In the genomic region with DNA sequence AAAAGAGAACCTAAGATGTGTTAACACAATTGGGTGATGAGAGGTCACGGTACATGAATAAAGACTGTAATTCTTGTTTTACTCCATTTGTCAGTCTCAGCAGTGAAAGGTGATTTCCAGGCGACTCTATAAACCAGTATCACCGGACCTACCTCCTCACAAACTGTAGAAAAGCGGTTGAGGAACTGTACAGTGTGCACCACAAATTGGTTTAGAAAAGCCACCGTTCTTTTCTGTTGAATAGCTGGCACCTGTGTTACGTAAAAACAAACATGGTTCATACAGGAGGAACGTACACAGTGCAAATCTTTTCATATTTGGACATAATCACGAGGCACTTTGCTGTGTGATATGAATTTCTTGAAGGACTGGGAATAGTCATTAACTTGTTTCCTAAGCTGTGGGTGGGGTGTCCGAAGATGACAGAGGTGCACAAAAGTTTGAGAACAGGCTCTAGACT, we compare ENCODE assay signal across 8 cellular contexts. TPM values are rescaled to one million over a fixed set of nuclear protein-coding genes. Genes with fewer than 3 reads are reported as not detected.
A peak's percentile ranks its signal among the peaks of the same experiment; 100 is the strongest.
DNase-seq lines count a peak whose midpoint lies in the region; ATAC-seq, FAIRE-seq and TF ChIP-seq lines count a peak whose summit lies in the region.

No MANE protein-coding gene starts in this region.

- H2AFZ ChIP-seq in PC-3 (ENCODE audit: low read length) = peak overlapping the region; percentile 99

- H3K9me2 ChIP-seq in PC-3 (replicated peaks; ENCODE audit: low read length) = no peaks in the 10 kb centered on the region

- no peaks in the 10 kb centered on the region for H3F3A ChIP-seq in PC-3 (ENCODE audit: low read length, unreplicated experiment)

- H3K4me3 ChIP-seq in PC-3 (ENCODE audit: low read length) (peak overlapping the region; percentile 86), mucosa of stomach (ENCODE audit: low read length) (peak overlapping the region; percentile 91)
- peak overlapping the region; percentile 76 for H3K4me3 ChIP-seq in effector memory CD4-positive, alpha-beta T cell (ENCODE audit: insufficient read depth, low read depth, low read length, poor library complexity, severe bottlenecking)

- DNase-seq in NCI-H2107 treated with DMSO at 0.1 percent for 48 hours (lab: John Stamatoyannopoulos, UW; ENCODE audit: unreplicated experiment) (peak; percentile 13), NCI-H2107 (lab: John Stamatoyannopoulos, UW) (no peak), PC-3 (peak; percentile 48), T1000 (lab: John Stamatoyannopoulos, UW) (no peak), GM12892 (ENCODE audit: insufficient read length) (no peak)
- DNase-seq in effector memory CD4-positive, alpha-beta T cell = no peak

- H3K9me3 ChIP-seq in PC-3 (ENCODE audit: low read length) (no peaks in the 10 kb centered on the region), mucosa of stomach (ENCODE audit: control insufficient read depth, low read length) (no peaks in the 10 kb centered on the region)
- no peaks in the 10 kb centered on the region for H3K9me3 ChIP-seq in effector memory CD4-positive, alpha-beta T cell (ENCODE audit: control insufficient read depth, low read length)

- POLR2A ChIA-PET in PC-3 (lab: Charles Lee; ENCODE audit: unreplicated experiment) = no interaction called here

- peak; percentile 40 for ATAC-seq in HG02623 (IDR thresholded peaks at IDR 0.05; ENCODE audit: unreplicated experiment)
- peak; percentile 48 for ATAC-seq in PC-3

- H3K4me2 ChIP-seq in PC-3 (ENCODE audit: low read length) = peak overlapping the region; percentile 89

- no peaks in the 10 kb centered on the region for H3K79me2 ChIP-seq in PC-3 (ENCODE audit: low read length)

- TF ChIP-seq CTCF in PC-3 (conservative IDR thresholded peaks at IDR 0.05; ENCODE audit: low read depth, low read length) = no peak

- no peaks in the 10 kb centered on the region for H4K20me1 ChIP-seq in PC-3 (ENCODE audit: low read length)

- TF ChIP-seq POLR2A in GM12892 (IDR thresholded peaks at IDR 0.05; ENCODE audit: low read depth, low read length) = no peak; the same call in 1 of the 2 replicates

- FAIRE-seq in GM12892 (lab: Jason Lieb, UNC) = no peak

- H3K36me3 ChIP-seq in PC-3 (ENCODE audit: low read depth, low read length) (no peaks in the 10 kb centered on the region), mucosa of stomach (ENCODE audit: control insufficient read depth, insufficient read depth, low read length) (no peaks in the 10 kb centered on the region)
- H3K36me3 ChIP-seq in effector memory CD4-positive, alpha-beta T cell (ENCODE audit: control insufficient read depth, insufficient read depth, low read length) = no peaks in the 10 kb centered on the region

- no peaks in the 10 kb centered on the region for H3K27me3 ChIP-seq in PC-3 (ENCODE audit: low read length)
- H3K27me3 ChIP-seq in effector memory CD4-positive, alpha-beta T cell (replicated peaks; ENCODE audit: control insufficient read depth, insufficient read depth, low read length, poor library complexity, severe bottlenecking) = no peaks in the 10 kb centered on the region
- no peaks in the 10 kb centered on the region for H3K27me3 ChIP-seq in mucosa of stomach (ENCODE audit: control insufficient read depth, insufficient read depth, low read length)

- intact Hi-C loops in PC-3 (cut with micrococcal nuclease) = loop anchor here (1.0 to 2.0 kb wide), 3 partner anchors 59 to 144 kb away; partner anchors contain the start of genes NUP37 and PARPBP

- CTCF ChIA-PET in PC-3 (lab: Charles Lee) = no interaction called here

- peaks cover 5% of the 10 kb centered on the region; the same call in 1 of the 2 replicates for H3K4me1 ChIP-seq in PC-3 (ENCODE audit: insufficient read depth, low read length)
- H3K4me1 ChIP-seq in effector memory CD4-positive, alpha-beta T cell (ENCODE audit: control insufficient read depth, insufficient read depth, low read length, poor library complexity, severe bottlenecking) = no peaks in the 10 kb centered on the region
- H3K4me1 ChIP-seq in mucosa of stomach (ENCODE audit: control insufficient read depth, insufficient read depth, low read length) = no peaks in the 10 kb centered on the region

- peak overlapping the region; percentile 81 for H3K9ac ChIP-seq in PC-3 (ENCODE audit: low read length)
- H3K9ac ChIP-seq in mucosa of stomach (ENCODE audit: low read length) = peak overlapping the region; percentile 95

- BruUV-seq in PC-3 (replicated peaks; lab: Mats Ljungman, UMichigan) = no TSS peak

- peak overlapping the region; percentile 0; the same call in 1 of the 2 replicates for H3K27ac ChIP-seq in PC-3 (ENCODE audit: low read length)
- H3K27ac ChIP-seq in effector memory CD4-positive, alpha-beta T cell (ENCODE audit: insufficient read depth, low read length, poor library complexity, severe bottlenecking) = peak overlapping the region; percentile 96

RNA-seq across cellular contexts. Expression of gene WASHC3, which starts 0.7 kb away (rescaled TPM):
- 24.9 and 34.4 TPM in 2 replicates for total RNA-seq in PC-3 (2014; rRNA removed)
- 66.9 TPM for polyA plus RNA-seq in GM12892 (2012; ENCODE audit: missing spikeins)

RNA-seq across cellular contexts. Expression of gene NUP37, which starts 58.8 kb away (rescaled TPM):
- total RNA-seq in PC-3 (2014; rRNA removed) = 81.6 and 84.3 TPM in 2 replicates
- polyA plus RNA-seq in GM12892 (2012; ENCODE audit: missing spikeins) = 64.0 TPM

RNA-seq across cellular contexts. Expression of gene PARPBP, which starts 58.9 kb away (rescaled TPM):
- total RNA-seq in PC-3 (2014; rRNA removed) = 22.5 and 23.0 TPM in 2 replicates
- polyA plus RNA-seq in GM12892 (2012; ENCODE audit: missing spikeins) = 18.9 TPM

Comparison
In these comparisons a context has a peak if more than half of its experiments do, and no peak if none do; other contexts are left out.
1. DNase-seq: peak in NCI-H2107 treated with DMSO at 0.1 percent for 48 hours (single experiment) and PC-3 (single experiment); none in NCI-H2107 (single experiment), effector memory CD4-positive, alpha-beta T cell (0 of 3), T1000 (single experiment) and GM12892 (single experiment).
2. Peak in every context shown above with its lines, with median percentiles within 50 percentile points of each other: H3K4me3 ChIP-seq.